11 cellular contexts compared by ENCODE assay signal in the genomic region with DNA sequence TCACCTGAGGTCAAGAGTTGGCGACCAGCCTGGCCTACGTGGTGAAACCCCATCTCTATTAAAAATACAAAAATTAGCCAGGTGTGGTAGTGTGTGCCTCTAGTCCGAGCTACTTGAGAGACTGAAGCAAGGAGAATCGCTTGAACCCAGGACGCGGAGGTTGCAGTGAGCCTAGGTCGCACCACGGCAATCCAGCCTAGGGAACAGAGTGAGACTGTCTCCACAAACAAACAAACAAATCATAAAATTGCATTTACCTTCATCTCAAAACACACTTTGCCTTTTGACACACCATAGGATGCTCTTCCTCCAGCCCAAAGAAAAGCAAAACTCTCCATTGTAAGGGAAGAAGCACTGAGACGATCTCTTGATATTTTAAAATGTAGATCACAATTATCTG. TPM values are rescaled to one million over a fixed set of nuclear protein-coding genes. Genes with fewer than 3 reads are reported as not detected.
DNase-seq lines count a peak whose midpoint lies in the region; ATAC-seq and TF ChIP-seq lines count a peak whose summit lies in the region.
"Had no signal": no experiment of that assay in that cellular context is flagged by ENCODE, and none has a peak within 500 bp of the region (broad histone marks: within the 10 kb centered on the region; RNA-seq: fewer than 3 reads in every experiment).

No MANE protein-coding gene starts in this region.

- peaks cover 83% of the 10 kb centered on the region for H3K36me3 Mint-ChIP-seq in CD8-positive, alpha-beta T cell
- H3K36me3 Mint-ChIP-seq in nephron progenitor cell (ENCODE audit: low read depth): peaks cover 74% of the 10 kb centered on the region

- CTCF ChIA-PET in CD8-positive, alpha-beta T cell (lab: Charles Lee): interaction anchor here (0.8 to 0.9 kb wide), 2 partner anchors 10 to 110 kb away, joined by 3 read pairs; a partner anchor contains a TSS

- H3K9me3 Mint-ChIP-seq in CD8-positive, alpha-beta T cell: no peaks in the 10 kb centered on the region
- H3K9me3 Mint-ChIP-seq in nephron progenitor cell: no peaks in the 10 kb centered on the region

- H3F3A ChIP-seq in Loucy (ENCODE audit: low read depth): peaks cover 3% of the 10 kb centered on the region; the same call in 1 of the 2 replicates

- no peak for TF ChIP-seq CTCF in CD8-positive, alpha-beta T cell (IDR thresholded peaks at IDR 0.05)
- no peak for TF ChIP-seq CTCF in Loucy (conservative IDR thresholded peaks at IDR 0.05; ENCODE audit: low read length)
- TF ChIP-seq CTCF in coronary artery (IDR thresholded peaks at IDR 0.05): no peak
- no peak for TF ChIP-seq CTCF in nephron progenitor cell (IDR thresholded peaks at IDR 0.05)
- no peak for TF ChIP-seq CTCF in GM13977 (IDR thresholded peaks at IDR 0.05; ENCODE audit: extremely low read depth, insufficient read depth, missing control alignments)

- H3K9me2 ChIP-seq in Loucy (replicated peaks; ENCODE audit: low read depth, low read length): no peaks in the 10 kb centered on the region

- no peaks in the 10 kb centered on the region for H3K27me3 Mint-ChIP-seq in CD8-positive, alpha-beta T cell (ENCODE audit: low read depth)
- no peaks in the 10 kb centered on the region for H3K27me3 Mint-ChIP-seq in nephron progenitor cell (ENCODE audit: low read depth, poor library complexity)

- peak overlapping the region; percentile 99 for H3K9ac ChIP-seq in Loucy (ENCODE audit: low read depth, low read length, poor library complexity, severe bottlenecking)

- DNase-seq in CD8-positive, alpha-beta T cell: no peak
- DNase-seq in coronary artery (ENCODE audit: low spot score): no peak
- DNase-seq in nephron progenitor cell: no peak
- DNase-seq in NCI-H1694 (lab: John Stamatoyannopoulos, UW): no peak
- DNase-seq in GM13977 (ENCODE audit: low spot score): no peak
- DNase-seq: activated naive CD4-positive, alpha-beta T cell; GOT3; stimulated activated CD4-positive, alpha-beta T cell treated with anti-CD3 and anti-CD28 coated beads, Interleukin-15, amount 100 ng/mL, for 24 hours had no signal

- peaks cover 84% of the 10 kb centered on the region for H4K20me1 ChIP-seq in Loucy (ENCODE audit: insufficient read depth, low read length, poor library complexity, severe bottlenecking)

- H3K27ac Mint-ChIP-seq in CD8-positive, alpha-beta T cell: peak overlapping the region; percentile 82
- no peak overlapping the region for H3K27ac Mint-ChIP-seq in nephron progenitor cell

- peaks cover 69% of the 10 kb centered on the region for H3K4me1 ChIP-seq in CD8-positive, alpha-beta T cell (ENCODE audit: insufficient read depth, low read length)
- peaks cover 60% of the 10 kb centered on the region for H3K4me1 ChIP-seq in Loucy (ENCODE audit: insufficient read depth, low read length, poor library complexity, severe bottlenecking)

- in situ Hi-C loops in GM13977 (cut with MboI; ENCODE audit: low pct_unique_long_range_greater_than_20kb, low sequenced_read_pairs, unreplicated experiment): loop anchor here (25.0 kb wide), 1 partner anchor 177 kb away; no protein-coding TSS in a partner anchor

- H3K4me1 Mint-ChIP-seq in CD8-positive, alpha-beta T cell (ENCODE audit: low read depth): peaks cover 72% of the 10 kb centered on the region
- H3K4me1 Mint-ChIP-seq in nephron progenitor cell: peaks cover 74% of the 10 kb centered on the region

- H3K36me3 ChIP-seq in CD8-positive, alpha-beta T cell (ENCODE audit: insufficient read depth, low read length): peaks cover 56% of the 10 kb centered on the region
- peaks cover 71% of the 10 kb centered on the region for H3K36me3 ChIP-seq in Loucy (ENCODE audit: insufficient read depth, low read length)

- H3K27me3 ChIP-seq in CD8-positive, alpha-beta T cell (ENCODE audit: insufficient read depth, low read length): no peaks in the 10 kb centered on the region
- H3K27me3 ChIP-seq in Loucy (ENCODE audit: insufficient read depth, low read length, poor library complexity, severe bottlenecking): peaks cover 10% of the 10 kb centered on the region

- H3K9me3 ChIP-seq in CD8-positive, alpha-beta T cell (ENCODE audit: low read length): no peaks in the 10 kb centered on the region
- no peaks in the 10 kb centered on the region for H3K9me3 ChIP-seq in Loucy (ENCODE audit: insufficient read depth, low read depth, low read length)

- H3K79me2 ChIP-seq in Loucy (ENCODE audit: insufficient read depth, low read length): peaks cover 93% of the 10 kb centered on the region

- H3K27ac ChIP-seq in CD8-positive, alpha-beta T cell (ENCODE audit: low read depth, low read length): no peak overlapping the region
- no peak overlapping the region for H3K27ac ChIP-seq in coronary artery

- peak overlapping the region; percentile 94 for H3K4me3 Mint-ChIP-seq in CD8-positive, alpha-beta T cell
- H3K4me3 Mint-ChIP-seq in nephron progenitor cell: peak overlapping the region; percentile 94

- no peak for ATAC-seq in CD8-positive, alpha-beta T cell
- ATAC-seq in HG03565 (IDR thresholded peaks at IDR 0.05; ENCODE audit: unreplicated experiment) (no peak), HG02610 (IDR thresholded peaks at IDR 0.05; ENCODE audit: unreplicated experiment) (no peak)

- intact Hi-C loops in CD8-positive, alpha-beta T cell (cut with DNase I, micrococcal nuclease): loop anchor here in 1 of 2 experiments (1.0 to 5.0 kb wide), 2 partner anchors 11 to 1603 kb away; a partner anchor contains a TSS

- peak overlapping the region; percentile 99 for H3K4me2 ChIP-seq in Loucy (ENCODE audit: low read depth, low read length, poor library complexity, severe bottlenecking)

- POLR2A ChIA-PET in CD8-positive, alpha-beta T cell (lab: Charles Lee): interaction anchor here (1.5 to 23.6 kb wide), 3 partner anchors 20 to 111 kb away, joined by 4 to 762 read pairs (median 139); a partner anchor contains a TSS

- no peak overlapping the region for H3K4me3 ChIP-seq in CD8-positive, alpha-beta T cell (ENCODE audit: low read depth, low read length)
- peak overlapping the region; percentile 97 for H3K4me3 ChIP-seq in Loucy (ENCODE audit: low read length, poor library complexity, severe bottlenecking)
- H3K4me3 ChIP-seq in coronary artery: peak overlapping the region; percentile 98

- H2AFZ ChIP-seq in Loucy (ENCODE audit: low read length): no peak overlapping the region

RNA-seq across cellular contexts. Expression of a gene that starts 4.3 kb away (rescaled TPM):
- total RNA-seq in CD8-positive, alpha-beta T cell: 100 to 1,000 TPM; 411 to 415 TPM

RNA-seq across cellular contexts. Expression of a gene that starts 24.6 kb away (rescaled TPM):
- 10 to 100 TPM; 17.4 to 17.7 TPM for total RNA-seq in CD8-positive, alpha-beta T cell
